In the genomic region with DNA sequence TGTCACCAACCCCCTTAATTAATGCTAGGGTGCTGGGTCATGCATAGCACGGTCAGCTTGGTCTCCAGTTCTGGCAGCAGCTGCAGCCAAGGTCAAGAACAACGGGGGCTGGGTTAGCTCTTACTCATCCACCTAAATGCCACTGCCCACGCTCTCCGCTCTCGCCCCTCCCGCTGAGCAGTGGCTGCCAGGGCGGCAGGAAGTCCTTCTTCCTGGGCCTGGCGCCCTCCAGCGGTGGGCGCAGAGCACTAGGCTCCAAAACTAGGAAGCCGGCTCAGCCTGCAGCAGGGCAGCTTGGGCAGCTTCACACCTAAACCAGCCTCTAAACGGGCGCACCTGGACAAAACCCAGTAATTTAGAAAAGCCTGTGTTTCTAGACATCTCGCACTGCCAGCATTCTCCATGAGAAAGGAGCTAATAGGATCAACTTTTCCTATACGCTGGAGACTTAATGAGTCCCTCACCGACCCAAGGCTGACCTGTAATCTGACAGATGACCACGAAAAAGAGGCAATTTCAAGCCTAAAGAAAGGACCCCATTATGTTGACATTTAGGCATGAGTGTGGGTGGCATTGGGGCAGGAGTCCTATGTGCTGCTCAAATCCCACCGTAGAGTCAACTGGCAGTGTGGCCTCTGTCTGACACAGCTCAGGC, we compare ENCODE assay signal across 8 cellular contexts.
A peak's percentile ranks its signal among the peaks of the same experiment; 100 is the strongest.
DNase-seq lines count a peak whose midpoint lies in the region; ATAC-seq and TF ChIP-seq lines count a peak whose summit lies in the region.

No MANE protein-coding gene starts in this region.

- H3F3A ChIP-seq in SU-DHL-6 (ENCODE audit: insufficient read depth), result no peaks in the 10 kb centered on the region

- no peaks in the 10 kb centered on the region for H3K36me3 Mint-ChIP-seq in activated naive CD8-positive, alpha-beta T cell treated with anti-CD3 and anti-CD28 coated beads, Interleukin-2, amount 10 ng/mL, durations not matched to agents 7 days and 5 days

- TF ChIP-seq CTCF in SU-DHL-6 (IDR thresholded peaks at IDR 0.05; ENCODE audit: insufficient read depth, low read length, poor library complexity, severe bottlenecking), result peak; percentile 92

- peak overlapping the region; percentile 20 for H3K4me2 ChIP-seq in SU-DHL-6 (ENCODE audit: low read depth, low read length, poor library complexity, severe bottlenecking)

- H3K27me3 ChIP-seq in H7 (ENCODE audit: control insufficient read depth, insufficient read depth, low read length) (peaks cover 1% of the 10 kb centered on the region; the same call in 1 of the 2 replicates), SU-DHL-6 (ENCODE audit: low read length) (no peaks in the 10 kb centered on the region)

- no peak overlapping the region for H2AFZ ChIP-seq in SU-DHL-6 (ENCODE audit: low read depth, low read length, severe bottlenecking)

- ATAC-seq in activated naive CD8-positive, alpha-beta T cell treated with anti-CD3 and anti-CD28 coated beads, Interleukin-2, amount 10 ng/mL, durations not matched to agents 7 days and 5 days (ENCODE audit: low read depth), result peak; percentile 93
- ATAC-seq in left cardiac atrium, result peak; percentile 96 to 99
- ATAC-seq in GM18498 (IDR thresholded peaks at IDR 0.05; ENCODE audit: unreplicated experiment), result no peak

- peak; percentile 94 for DNase-seq in D341Med (ENCODE audit: low spot score)
- peak; percentile 84 for DNase-seq in H7
- peak; percentile 81 for DNase-seq in NCI-H1048 (lab: John Stamatoyannopoulos, UW)
- peak; percentile 84 for DNase-seq in activated naive CD8-positive, alpha-beta T cell treated with anti-CD3 and anti-CD28 coated beads, Interleukin-2, amount 10 ng/mL, durations not matched to agents 7 days and 5 days
- peak; percentile 82 for DNase-seq in left cardiac atrium
- peak; percentile 90 for DNase-seq in renal cortical epithelial cell (ENCODE audit: low read depth)

- no peak overlapping the region for H3K27ac ChIP-seq in SU-DHL-6 (ENCODE audit: low read depth, low read length)

- peak overlapping the region; percentile 66 for H3K4me3 Mint-ChIP-seq in activated naive CD8-positive, alpha-beta T cell treated with anti-CD3 and anti-CD28 coated beads, Interleukin-2, amount 10 ng/mL, durations not matched to agents 7 days and 5 days

- no peaks in the 10 kb centered on the region for H3K9me3 ChIP-seq in SU-DHL-6 (ENCODE audit: insufficient read depth, low read length)

- peaks cover 25% of the 10 kb centered on the region for H3K27me3 Mint-ChIP-seq in activated naive CD8-positive, alpha-beta T cell treated with anti-CD3 and anti-CD28 coated beads, Interleukin-2, amount 10 ng/mL, durations not matched to agents 7 days and 5 days

- no peak overlapping the region for H3K4me3 ChIP-seq in H7 (ENCODE audit: insufficient read depth, low read depth, low read length)
- H3K4me3 ChIP-seq in SU-DHL-6 (ENCODE audit: insufficient read depth, low read length, poor library complexity, severe bottlenecking), result no peak overlapping the region

- H4K20me1 ChIP-seq in SU-DHL-6 (ENCODE audit: low read depth, low read length), result no peaks in the 10 kb centered on the region

- POLR2A ChIA-PET in activated naive CD8-positive, alpha-beta T cell treated with anti-CD3 and anti-CD28 coated beads, Interleukin-2, amount 10 ng/mL, durations not matched to agents 7 days and 5 days (lab: Charles Lee), result interaction anchor here (0.7 to 1.7 kb wide), 3 partner anchors 43 to 204 kb away, joined by 3 to 13 read pairs (median 4); no protein-coding TSS in a partner anchor

- no peak overlapping the region for H3K9ac ChIP-seq in SU-DHL-6 (ENCODE audit: low read length)

- peaks cover 8% of the 10 kb centered on the region for H3K4me1 Mint-ChIP-seq in activated naive CD8-positive, alpha-beta T cell treated with anti-CD3 and anti-CD28 coated beads, Interleukin-2, amount 10 ng/mL, durations not matched to agents 7 days and 5 days

- H3K36me3 ChIP-seq in H7 (replicated peaks; ENCODE audit: control insufficient read depth, insufficient read depth, low read length), result no peaks in the 10 kb centered on the region
- no peaks in the 10 kb centered on the region for H3K36me3 ChIP-seq in SU-DHL-6 (ENCODE audit: low read length)

- intact Hi-C loops in left cardiac atrium (cut with DNase I), result loop anchor here (2.0 to 5.0 kb wide), 2 partner anchors 197 kb away; no protein-coding TSS in a partner anchor

- H3K9me2 ChIP-seq in SU-DHL-6 (replicated peaks; ENCODE audit: insufficient read depth, low read length), result no peaks in the 10 kb centered on the region

- H3K9me3 Mint-ChIP-seq in activated naive CD8-positive, alpha-beta T cell treated with anti-CD3 and anti-CD28 coated beads, Interleukin-2, amount 10 ng/mL, durations not matched to agents 7 days and 5 days, result no peaks in the 10 kb centered on the region

- H3K79me2 ChIP-seq in SU-DHL-6 (ENCODE audit: insufficient read depth, low read length), result no peaks in the 10 kb centered on the region

- peak overlapping the region; percentile 49 for H3K27ac Mint-ChIP-seq in activated naive CD8-positive, alpha-beta T cell treated with anti-CD3 and anti-CD28 coated beads, Interleukin-2, amount 10 ng/mL, durations not matched to agents 7 days and 5 days
